Comparison of ENCODE assay signal across 9 cellular contexts in genomic region chr7:50068026-50068425, GRCh38. TPM values are rescaled to one million over a fixed set of nuclear protein-coding genes. Genes with fewer than 3 reads are reported as not detected.
A peak's percentile ranks its signal among the peaks of the same experiment; 100 is the strongest.
DNase-seq lines count a peak whose midpoint lies in the region; ATAC-seq and TF ChIP-seq lines count a peak whose summit lies in the region.
"Had no signal": no experiment of that assay in that cellular context is flagged by ENCODE, and none has a peak within 500 bp of the region (broad histone marks: within the 10 kb centered on the region; RNA-seq: fewer than 3 reads in every experiment).

No MANE protein-coding gene starts in this region.

- WGBS in ovary, 3 donors: 13 to 37% (median 25%) methylated on average over 2 of the region's 2 CpGs

- no peak for TF ChIP-seq POLR2A in ovary (IDR thresholded peaks at IDR 0.05)

- H4K20me1 ChIP-seq in DOHH2 (ENCODE audit: control insufficient read depth, insufficient read depth, low read depth, low read length): no peaks in the 10 kb centered on the region

- H3K4me1 Mint-ChIP-seq in HFFc6 (ENCODE audit: low read depth): no peaks in the 10 kb centered on the region; the same call in 1 of the 2 replicates

- TF ChIP-seq EP300 in ovary (IDR thresholded peaks at IDR 0.05): no peak

- no peak overlapping the region for H3K27ac Mint-ChIP-seq in HFFc6

- peaks cover 37% of the 10 kb centered on the region for H3K9me3 Mint-ChIP-seq in HFFc6

- H3K9me2 ChIP-seq in DOHH2 (replicated peaks; ENCODE audit: control insufficient read depth, low read length): no peaks in the 10 kb centered on the region

- peak; percentile 48 for ATAC-seq in sciatic nerve

- H3K4me2 ChIP-seq in DOHH2 (ENCODE audit: low read length): no peak overlapping the region

- H3F3A ChIP-seq in DOHH2 (ENCODE audit: control insufficient read depth, insufficient read depth): no peaks in the 10 kb centered on the region

- no peak overlapping the region for H3K4me3 ChIP-seq in DOHH2 (ENCODE audit: low read length)
- peak overlapping the region; percentile 49 for H3K4me3 ChIP-seq in epithelial cell of esophagus (ENCODE audit: low read length)
- no peak overlapping the region for H3K4me3 ChIP-seq in ovary
- H3K4me3 ChIP-seq: SJCRH30 had no signal

- H3K9me3 ChIP-seq in DOHH2 (ENCODE audit: control insufficient read depth, insufficient read depth, low read length) (peaks cover 21% of the 10 kb centered on the region; the same call in 1 of the 2 replicates), ovary (peaks cover 0 to 6% of the 10 kb centered on the region in 2 donors)
- H3K9me3 ChIP-seq: SJCRH30 had no signal

- H3K36me3 ChIP-seq in DOHH2 (ENCODE audit: control insufficient read depth, low read length) (no peaks in the 10 kb centered on the region), ovary (no peaks in the 10 kb centered on the region)
- H3K36me3 ChIP-seq: SJCRH30 had no signal

- H3K4me1 ChIP-seq in DOHH2 (ENCODE audit: control insufficient read depth, low read length) (no peaks in the 10 kb centered on the region), ovary (ENCODE audit: insufficient read depth) (peaks cover 11% of the 10 kb centered on the region)
- H3K4me1 ChIP-seq: SJCRH30 had no signal

- TF ChIP-seq CTCF in DOHH2 (IDR thresholded peaks at IDR 0.05; ENCODE audit: low read depth, low read length, poor library complexity, severe bottlenecking): peak; percentile 26
- TF ChIP-seq CTCF in HFFc6 (IDR thresholded peaks at IDR 0.05): peak; percentile 39
- TF ChIP-seq CTCF in epithelial cell of esophagus (IDR thresholded peaks at IDR 0.05; ENCODE audit: insufficient read depth, low read depth, low read length, missing control alignments): peak; percentile 63
- TF ChIP-seq CTCF in ovary (IDR thresholded peaks at IDR 0.05): peak in 1 of 3 donors; percentile 10

- H3K27me3 ChIP-seq in DOHH2 (ENCODE audit: control insufficient read depth, low read length) (no peaks in the 10 kb centered on the region), ovary (no peaks in the 10 kb centered on the region)
- H3K27me3 ChIP-seq: SJCRH30 had no signal

- no peaks in the 10 kb centered on the region for H3K36me3 Mint-ChIP-seq in HFFc6 (ENCODE audit: low read depth)

- intact Hi-C loops in sciatic nerve (cut with DNase I) (no loop called here), ovary (cut with DNase I) (no loop called here)

- H3K79me2 ChIP-seq in DOHH2 (ENCODE audit: control insufficient read depth, low read length): no peaks in the 10 kb centered on the region

- no peak overlapping the region for H3K4me3 Mint-ChIP-seq in HFFc6

- H3K27ac ChIP-seq in DOHH2 (ENCODE audit: low read depth, low read length) (no peak overlapping the region), ovary (peak overlapping the region in 1 of 2 donors; percentile 71)
- H3K27ac ChIP-seq: SJCRH30 had no signal

- H3K27me3 Mint-ChIP-seq in HFFc6 (ENCODE audit: insufficient read depth): no peaks in the 10 kb centered on the region; the same call in 1 of the 2 replicates

- DNase-seq in HFFc6 (no peak), RPMI7951 (ENCODE audit: low read depth) (peak; percentile 73), epithelial cell of esophagus (ENCODE audit: low read depth) (peak; percentile 50), sciatic nerve (ENCODE audit: low spot score) (no peak), SKM-1 treated with dmso at 0.1 percent for 144 hours (lab: John Stamatoyannopoulos, UW; ENCODE audit: unreplicated experiment) (no peak), ovary (no peak), midbrain (lab: John Stamatoyannopoulos, UW) (no peak)

RNA-seq across cellular contexts. Expression of gene ZPBP, which starts 25.0 kb away (rescaled TPM):
- not detected for total RNA-seq in HFFc6 (2021; fragmentation: NEBNext Ultra II Directional; extraction: Animal tissue kit (Norgen Biotek cat#: 25700))
- total RNA-seq in RPMI7951 (2014; rRNA removed; shearing (Covaris generic)): not detected in 2 replicates
- not detected for total RNA-seq in sciatic nerve
- 1 to 10 TPM in 3 of 7 donors, under 1 TPM in 2, not detected in 2; 0.24 to 1.8 (median 1.1) TPM for total RNA-seq in ovary
- under 1 TPM in 1 of 2 donors, not detected in 1; 0.30 TPM for polyA plus RNA-seq in ovary
- total RNA-seq: SJCRH30 had no signal

Comparison
In these comparisons a context has a peak if more than half of its experiments do, and no peak if none do; other contexts are left out.
1. DNase-seq: peak in RPMI7951 (single experiment) and epithelial cell of esophagus (single experiment); none in HFFc6 (single experiment), sciatic nerve (single experiment), SKM-1 treated with dmso at 0.1 percent for 144 hours (single experiment), ovary (0 of 5) and midbrain (single experiment).